Comparison of ENCODE assay signal across 1 cellular context in genomic region chr3:174413057-174413912, GRCh38.
TF ChIP-seq lines count a peak whose summit lies in the region.

No MANE protein-coding gene starts in this region.

TF ChIP-seq in H1, 55 proteins besides CTCF, POLR2A, EP300 and RAD21 (continued from another document):
- TF ChIP-seq, protein P1, sequence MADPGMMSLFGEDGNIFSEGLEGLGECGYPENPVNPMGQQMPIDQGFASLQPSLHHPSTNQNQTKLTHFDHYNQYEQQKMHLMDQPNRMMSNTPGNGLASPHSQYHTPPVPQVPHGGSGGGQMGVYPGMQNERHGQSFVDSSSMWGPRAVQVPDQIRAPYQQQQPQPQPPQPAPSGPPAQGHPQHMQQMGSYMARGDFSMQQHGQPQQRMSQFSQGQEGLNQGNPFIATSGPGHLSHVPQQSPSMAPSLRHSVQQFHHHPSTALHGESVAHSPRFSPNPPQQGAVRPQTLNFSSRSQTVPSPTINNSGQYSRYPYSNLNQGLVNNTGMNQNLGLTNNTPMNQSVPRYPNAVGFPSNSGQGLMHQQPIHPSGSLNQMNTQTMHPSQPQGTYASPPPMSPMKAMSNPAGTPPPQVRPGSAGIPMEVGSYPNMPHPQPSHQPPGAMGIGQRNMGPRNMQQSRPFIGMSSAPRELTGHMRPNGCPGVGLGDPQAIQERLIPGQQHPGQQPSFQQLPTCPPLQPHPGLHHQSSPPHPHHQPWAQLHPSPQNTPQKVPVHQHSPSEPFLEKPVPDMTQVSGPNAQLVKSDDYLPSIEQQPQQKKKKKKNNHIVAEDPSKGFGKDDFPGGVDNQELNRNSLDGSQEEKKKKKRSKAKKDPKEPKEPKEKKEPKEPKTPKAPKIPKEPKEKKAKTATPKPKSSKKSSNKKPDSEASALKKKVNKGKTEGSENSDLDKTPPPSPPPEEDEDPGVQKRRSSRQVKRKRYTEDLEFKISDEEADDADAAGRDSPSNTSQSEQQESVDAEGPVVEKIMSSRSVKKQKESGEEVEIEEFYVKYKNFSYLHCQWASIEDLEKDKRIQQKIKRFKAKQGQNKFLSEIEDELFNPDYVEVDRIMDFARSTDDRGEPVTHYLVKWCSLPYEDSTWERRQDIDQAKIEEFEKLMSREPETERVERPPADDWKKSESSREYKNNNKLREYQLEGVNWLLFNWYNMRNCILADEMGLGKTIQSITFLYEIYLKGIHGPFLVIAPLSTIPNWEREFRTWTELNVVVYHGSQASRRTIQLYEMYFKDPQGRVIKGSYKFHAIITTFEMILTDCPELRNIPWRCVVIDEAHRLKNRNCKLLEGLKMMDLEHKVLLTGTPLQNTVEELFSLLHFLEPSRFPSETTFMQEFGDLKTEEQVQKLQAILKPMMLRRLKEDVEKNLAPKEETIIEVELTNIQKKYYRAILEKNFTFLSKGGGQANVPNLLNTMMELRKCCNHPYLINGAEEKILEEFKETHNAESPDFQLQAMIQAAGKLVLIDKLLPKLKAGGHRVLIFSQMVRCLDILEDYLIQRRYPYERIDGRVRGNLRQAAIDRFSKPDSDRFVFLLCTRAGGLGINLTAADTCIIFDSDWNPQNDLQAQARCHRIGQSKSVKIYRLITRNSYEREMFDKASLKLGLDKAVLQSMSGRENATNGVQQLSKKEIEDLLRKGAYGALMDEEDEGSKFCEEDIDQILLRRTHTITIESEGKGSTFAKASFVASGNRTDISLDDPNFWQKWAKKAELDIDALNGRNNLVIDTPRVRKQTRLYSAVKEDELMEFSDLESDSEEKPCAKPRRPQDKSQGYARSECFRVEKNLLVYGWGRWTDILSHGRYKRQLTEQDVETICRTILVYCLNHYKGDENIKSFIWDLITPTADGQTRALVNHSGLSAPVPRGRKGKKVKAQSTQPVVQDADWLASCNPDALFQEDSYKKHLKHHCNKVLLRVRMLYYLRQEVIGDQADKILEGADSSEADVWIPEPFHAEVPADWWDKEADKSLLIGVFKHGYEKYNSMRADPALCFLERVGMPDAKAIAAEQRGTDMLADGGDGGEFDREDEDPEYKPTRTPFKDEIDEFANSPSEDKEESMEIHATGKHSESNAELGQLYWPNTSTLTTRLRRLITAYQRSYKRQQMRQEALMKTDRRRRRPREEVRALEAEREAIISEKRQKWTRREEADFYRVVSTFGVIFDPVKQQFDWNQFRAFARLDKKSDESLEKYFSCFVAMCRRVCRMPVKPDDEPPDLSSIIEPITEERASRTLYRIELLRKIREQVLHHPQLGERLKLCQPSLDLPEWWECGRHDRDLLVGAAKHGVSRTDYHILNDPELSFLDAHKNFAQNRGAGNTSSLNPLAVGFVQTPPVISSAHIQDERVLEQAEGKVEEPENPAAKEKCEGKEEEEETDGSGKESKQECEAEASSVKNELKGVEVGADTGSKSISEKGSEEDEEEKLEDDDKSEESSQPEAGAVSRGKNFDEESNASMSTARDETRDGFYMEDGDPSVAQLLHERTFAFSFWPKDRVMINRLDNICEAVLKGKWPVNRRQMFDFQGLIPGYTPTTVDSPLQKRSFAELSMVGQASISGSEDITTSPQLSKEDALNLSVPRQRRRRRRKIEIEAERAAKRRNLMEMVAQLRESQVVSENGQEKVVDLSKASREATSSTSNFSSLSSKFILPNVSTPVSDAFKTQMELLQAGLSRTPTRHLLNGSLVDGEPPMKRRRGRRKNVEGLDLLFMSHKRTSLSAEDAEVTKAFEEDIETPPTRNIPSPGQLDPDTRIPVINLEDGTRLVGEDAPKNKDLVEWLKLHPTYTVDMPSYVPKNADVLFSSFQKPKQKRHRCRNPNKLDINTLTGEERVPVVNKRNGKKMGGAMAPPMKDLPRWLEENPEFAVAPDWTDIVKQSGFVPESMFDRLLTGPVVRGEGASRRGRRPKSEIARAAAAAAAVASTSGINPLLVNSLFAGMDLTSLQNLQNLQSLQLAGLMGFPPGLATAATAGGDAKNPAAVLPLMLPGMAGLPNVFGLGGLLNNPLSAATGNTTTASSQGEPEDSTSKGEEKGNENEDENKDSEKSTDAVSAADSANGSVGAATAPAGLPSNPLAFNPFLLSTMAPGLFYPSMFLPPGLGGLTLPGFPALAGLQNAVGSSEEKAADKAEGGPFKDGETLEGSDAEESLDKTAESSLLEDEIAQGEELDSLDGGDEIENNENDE (IDR thresholded peaks at IDR 0.05; ENCODE audit: insufficient replicate concordance, low read length), result peak; percentile 92
- TF ChIP-seq CREB1 (IDR thresholded peaks at IDR 0.05) (no peak), SP1 (IDR thresholded peaks at IDR 0.05; ENCODE audit: low read depth, low read length) (peak; percentile 30; the same call in 1 of the 2 replicates), RBBP5 (IDR thresholded peaks at IDR 0.05; ENCODE audit: borderline replicate concordance, low read depth, low read length) (no peak), HDAC2 (IDR thresholded peaks at IDR 0.05; ENCODE audit: borderline replicate concordance in 1 of 2, low read depth in 2 of 2, low read length in 2 of 2) (peak in 1 of 2 experiments; percentile 64; a peak in 2 of 4 replicates), CEBPB (IDR thresholded peaks at IDR 0.05; ENCODE audit: low read depth, low read length) (no peak), EGR1 (IDR thresholded peaks at IDR 0.05; ENCODE audit: borderline replicate concordance, low read depth, low read length) (0 out of 2 replicates have a peak, but pooled peaks have one; percentile 27), SAP30 (IDR thresholded peaks at IDR 0.05; ENCODE audit: insufficient read depth, insufficient replicate concordance, low read length) (no peak)
